ENCODE assay signal across 8 cellular contexts in the genomic region with DNA sequence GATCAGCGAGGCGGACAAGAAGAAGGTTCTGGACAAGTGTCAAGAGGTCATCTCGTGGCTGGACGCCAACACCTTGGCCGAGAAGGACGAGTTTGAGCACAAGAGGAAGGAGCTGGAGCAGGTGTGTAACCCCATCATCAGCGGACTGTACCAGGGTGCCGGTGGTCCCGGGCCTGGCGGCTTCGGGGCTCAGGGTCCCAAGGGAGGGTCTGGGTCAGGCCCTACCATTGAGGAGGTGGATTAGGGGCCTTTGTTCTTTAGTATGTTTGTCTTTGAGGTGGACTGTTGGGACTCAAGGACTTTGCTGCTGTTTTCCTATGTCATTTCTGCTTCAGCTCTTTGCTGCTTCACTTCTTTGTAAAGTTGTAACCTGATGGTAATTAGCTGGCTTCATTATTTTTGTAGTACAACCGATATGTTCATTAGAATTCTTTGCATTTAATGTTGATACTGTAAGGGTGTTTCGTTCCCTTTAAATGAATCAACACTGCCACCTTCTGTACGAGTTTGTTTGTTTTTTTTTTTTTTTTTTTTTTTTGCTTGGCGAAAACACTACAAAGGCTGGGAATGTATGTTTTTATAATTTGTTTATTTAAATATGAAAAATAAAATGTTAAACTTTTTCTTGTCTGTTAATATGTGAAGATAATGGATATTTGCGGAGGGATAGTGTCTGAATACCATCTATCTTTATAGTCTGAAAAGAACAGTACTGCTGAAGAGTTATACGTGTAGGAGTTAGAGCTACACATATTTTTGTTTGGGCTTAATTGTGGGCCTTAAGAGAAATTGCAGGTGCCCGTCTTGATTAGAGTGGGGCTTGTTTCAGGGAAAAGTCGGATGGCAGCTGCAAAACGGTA. TPM values are rescaled to one million over a fixed set of nuclear protein-coding genes. Genes with fewer than 3 reads are reported as not detected.
A peak's percentile ranks its signal among the peaks of the same experiment; 100 is the strongest.
DNase-seq lines count a peak whose midpoint lies in the region; ATAC-seq and TF ChIP-seq lines count a peak whose summit lies in the region.

No MANE protein-coding gene starts in this region.

- CTCF ChIA-PET in Caco-2 (lab: Charles Lee): interaction anchor here (0.6 to 2.0 kb wide), 11 partner anchors 15 to 150 kb away, joined by 3 to 13 read pairs (median 3); a partner anchor contains a TSS

- H3K4me3 ChIP-seq in Caco-2 (ENCODE audit: low read depth, low read length): peak overlapping the region; percentile 42
- peak overlapping the region; percentile 71 for H3K4me3 ChIP-seq in HUES48 (ENCODE audit: low read depth, low read length)

- no peaks in the 10 kb centered on the region for H3K9me3 ChIP-seq in Caco-2
- no peaks in the 10 kb centered on the region for H3K9me3 ChIP-seq in HUES48 (ENCODE audit: control insufficient read depth, insufficient read depth, low read length)

- H3K4me1 Mint-ChIP-seq in Caco-2 (ENCODE audit: low read depth, unreplicated experiment): peaks cover 15% of the 10 kb centered on the region

- intact Hi-C loops in Caco-2 (cut with micrococcal nuclease; ENCODE audit: unreplicated experiment): loop anchor here (1.0 to 5.0 kb wide), 4 partner anchors 58 to 163 kb away; a partner anchor contains a TSS

- peaks cover 42% of the 10 kb centered on the region for H3K36me3 Mint-ChIP-seq in Caco-2 (ENCODE audit: insufficient read depth, unreplicated experiment)

- POLR2A ChIA-PET in Caco-2 (lab: Charles Lee): interaction anchor here (0.6 to 1.4 kb wide), 4 partner anchors 23 to 1459 kb away, joined by 3 to 5 read pairs (median 4); a partner anchor contains a TSS

- H3K27me3 ChIP-seq in Caco-2 (replicated peaks; ENCODE audit: control insufficient read depth, insufficient read depth, low read length) (no peaks in the 10 kb centered on the region), HUES48 (ENCODE audit: control insufficient read depth, insufficient read depth, low read length) (no peaks in the 10 kb centered on the region)

- H3K4me3 Mint-ChIP-seq in Caco-2 (ENCODE audit: unreplicated experiment): peak overlapping the region; percentile 90

- ATAC-seq in HG02798 (IDR thresholded peaks at IDR 0.05; ENCODE audit: poor library complexity, unreplicated experiment): no peak
- no peak for ATAC-seq in GM21423 (IDR thresholded peaks at IDR 0.05; ENCODE audit: unreplicated experiment)
- no peak for ATAC-seq in HG02840 (IDR thresholded peaks at IDR 0.05; ENCODE audit: low FRiP score, unreplicated experiment)

- H3K4me1 ChIP-seq in Caco-2: peaks cover 17% of the 10 kb centered on the region
- peaks cover 16% of the 10 kb centered on the region for H3K4me1 ChIP-seq in HUES48 (ENCODE audit: control insufficient read depth, insufficient read depth, low read length)

- no TSS peak for BruUV-seq in Caco-2 (replicated peaks; lab: Mats Ljungman, UMichigan)

- H3K36me3 ChIP-seq in Caco-2 (ENCODE audit: control insufficient read depth, insufficient read depth, low read length) (no peaks in the 10 kb centered on the region), HUES48 (ENCODE audit: control insufficient read depth, insufficient read depth, low read length) (no peaks in the 10 kb centered on the region)

- DNase-seq in Caco-2 (no peak), RPMI8226 (peak; percentile 41), dermis blood vessel endothelial cell (peak; percentile 75), midbrain (lab: John Stamatoyannopoulos, UW) (peak; percentile 82)

- H3K9ac ChIP-seq in HUES48 (ENCODE audit: low read depth, low read length): 0 out of 2 replicates have a peak overlapping the region, but pooled peaks have one; percentile 0

- peak; percentile 21 to 29 for TF ChIP-seq CTCF in Caco-2 (IDR thresholded peaks at IDR 0.05; ENCODE audit: insufficient read depth in 1 of 2, low read depth in 1 of 2, low read length in 1 of 2, severe bottlenecking in 1 of 2, unreplicated experiment in 1 of 2)

- no peaks in the 10 kb centered on the region for H3K9me3 Mint-ChIP-seq in Caco-2 (ENCODE audit: unreplicated experiment)

- H3K27me3 Mint-ChIP-seq in Caco-2 (ENCODE audit: insufficient read depth, unreplicated experiment): no peaks in the 10 kb centered on the region

- no peak overlapping the region for H3K27ac ChIP-seq in HUES48 (ENCODE audit: low read depth, low read length)

- H3K27ac Mint-ChIP-seq in Caco-2 (ENCODE audit: unreplicated experiment): peak overlapping the region; percentile 81

RNA-seq across cellular contexts. Expression of a gene that starts 2.3 kb away (rescaled TPM):
- total RNA-seq in Caco-2 (2022): 99.0 and 112 TPM in 2 replicates
- 68.8 and 71.5 TPM in 2 replicates for total RNA-seq in dermis blood vessel endothelial cell

RNA-seq across cellular contexts. Expression of a gene that starts 14.5 kb away (rescaled TPM):
- total RNA-seq in Caco-2 (2022) (77.3 and 96.9 TPM in 2 replicates), dermis blood vessel endothelial cell (139 and 155 TPM in 2 replicates)

RNA-seq across cellular contexts. Expression of a gene that starts 14.8 kb away (rescaled TPM):
- 0.86 and 1.6 TPM in 2 replicates for total RNA-seq in Caco-2 (2022)
- total RNA-seq in dermis blood vessel endothelial cell: 0.51 and 0.85 TPM in 2 replicates

RNA-seq across cellular contexts. Expression of a gene that starts 23.1 kb away (rescaled TPM):
- total RNA-seq in Caco-2 (2022): 56.3 and 61.2 TPM in 2 replicates
- total RNA-seq in dermis blood vessel endothelial cell: 32.0 and 36.9 TPM in 2 replicates

RNA-seq across cellular contexts. Expression of a gene that starts 32.8 kb away (rescaled TPM):
- total RNA-seq in Caco-2 (2022) (173 and 176 TPM in 2 replicates), dermis blood vessel endothelial cell (66.8 and 78.1 TPM in 2 replicates)

Comparison
In these comparisons a context has a peak if more than half of its experiments do, and no peak if none do; other contexts are left out.
1. DNase-seq: peak in RPMI8226 (single experiment), dermis blood vessel endothelial cell (single experiment) and midbrain (single experiment); none in Caco-2 (0 of 2).